ENCODE assay signal across 7 cellular contexts in genomic region chr22:47232753-47233152, GRCh38.
"Had no signal": no experiment of that assay in that cellular context is flagged by ENCODE, and none has a peak within 500 bp of the region (broad histone marks: within the 10 kb centered on the region; RNA-seq: fewer than 3 reads in every experiment).

No MANE protein-coding gene starts in this region.

- ATAC-seq: HCT116, K562 had no signal

- H3K27ac Mint-ChIP-seq: HFFc6 had no signal

- H3K4me3 ChIP-seq: HAP-1, K562 had no signal

- H3K9me3 ChIP-seq: HAP-1 had no signal

- H3K4me3 Mint-ChIP-seq: HFFc6 had no signal

- H3K36me3 ChIP-seq: HAP-1 had no signal

- DNase-seq: GOT3, H7, HFFc6, IMR-90 had no signal

- H3K4me1 ChIP-seq: HAP-1 had no signal
